In genomic region chr6:3326179-3326971, GRCh38 we compare ENCODE assay signal across 21 cellular contexts.
"Had no signal": no experiment of that assay in that cellular context is flagged by ENCODE, and none has a peak within 500 bp of the region (broad histone marks: within the 10 kb centered on the region; RNA-seq: fewer than 3 reads in every experiment).

No MANE protein-coding gene starts in this region.

- H3K4me3 Mint-ChIP-seq: activated B cell treated with CpG ODN at 0.5 μM for 24 hours; activated CD8-positive, alpha-beta T cell treated with anti-CD3 and anti-CD28 coated beads for 36 hours; effector memory CD8-positive, alpha-beta T cell; neural crest cell had no signal

- H3K27ac ChIP-seq: epithelial cell of prostate, ovary had no signal

- DNase-seq: activated B cell treated with CpG ODN at 0.5 μM for 24 hours; activated CD4-positive, alpha-beta T cell treated with anti-CD3 and anti-CD28 coated beads for 48 hours; activated CD8-positive, alpha-beta T cell treated with anti-CD3 and anti-CD28 coated beads for 36 hours; activated effector memory CD4-positive, alpha-beta T cell treated with anti-CD3 and anti-CD28 coated beads, Interleukin-2, amount 50 U/mL, for 16 hours; activated T-cell treated with anti-CD3 and anti-CD28 coated beads, Interleukin-2, amount 50 U/mL, for 48 hours; amniotic stem cell; brain microvascular endothelial cell; dermis blood vessel endothelial cell; effector memory CD8-positive, alpha-beta T cell; hippocampal formation; kidney glomerular epithelial cell; ovary; stimulated activated CD4-positive, alpha-beta T cell treated with anti-CD3 and anti-CD28 coated beads, Interleukin-15, amount 100 ng/mL, for 24 hours; stimulated activated CD4-positive, alpha-beta T cell treated with anti-CD3 and anti-CD28 coated beads, Interleukin-4, amount 100 ng/mL, for 1 hour; stimulated activated naive CD4-positive, alpha-beta T cell; substantia nigra; SW 1271 had no signal

- H3K27me3 Mint-ChIP-seq: activated CD8-positive, alpha-beta T cell treated with anti-CD3 and anti-CD28 coated beads for 36 hours had no signal

- H3K27me3 ChIP-seq: brain microvascular endothelial cell, ovary, tibial nerve had no signal

- H3K36me3 Mint-ChIP-seq: activated naive CD4-positive, alpha-beta T cell treated with anti-CD3 and anti-CD28 coated beads, Interleukin-2, amount 50 U/mL, for 72 hours had no signal

- H3K9me3 Mint-ChIP-seq: activated B cell treated with CpG ODN at 0.5 μM for 24 hours; activated CD8-positive, alpha-beta T cell treated with anti-CD3 and anti-CD28 coated beads for 36 hours; activated naive CD4-positive, alpha-beta T cell treated with anti-CD3 and anti-CD28 coated beads, Interleukin-2, amount 50 U/mL, for 72 hours; effector memory CD8-positive, alpha-beta T cell; neural crest cell had no signal

- H3K4me3 ChIP-seq: ovary, tibial nerve had no signal

- H3K27ac Mint-ChIP-seq: activated B cell treated with CpG ODN at 0.5 μM for 24 hours; activated CD8-positive, alpha-beta T cell treated with anti-CD3 and anti-CD28 coated beads for 36 hours; activated naive CD4-positive, alpha-beta T cell treated with anti-CD3 and anti-CD28 coated beads, Interleukin-2, amount 50 U/mL, for 72 hours; effector memory CD8-positive, alpha-beta T cell had no signal

- ATAC-seq: activated CD8-positive, alpha-beta T cell treated with anti-CD3 and anti-CD28 coated beads for 36 hours; activated naive CD4-positive, alpha-beta T cell treated with anti-CD3 and anti-CD28 coated beads, Interleukin-2, amount 50 U/mL, for 72 hours; effector memory CD8-positive, alpha-beta T cell had no signal

- H3K36me3 ChIP-seq: brain microvascular endothelial cell, ovary, tibial nerve had no signal

- H3K9me3 ChIP-seq: ovary, tibial nerve had no signal
